In the genomic region with DNA sequence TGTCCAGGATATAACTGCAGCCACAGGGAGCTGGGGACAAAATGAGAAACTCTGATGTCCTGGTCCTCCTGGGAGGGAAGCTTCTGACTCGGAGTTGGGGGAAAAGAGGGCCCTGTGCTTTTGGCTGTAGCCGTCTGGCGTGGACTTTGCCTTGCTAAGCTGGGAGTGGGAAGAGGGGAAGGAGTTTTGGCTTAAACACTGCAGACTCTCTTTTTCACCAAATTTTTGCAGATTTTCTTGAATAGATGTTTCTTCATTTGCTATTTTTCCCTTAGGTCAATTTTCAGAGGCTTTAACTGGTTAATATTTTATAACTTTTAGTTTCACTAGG, we compare ENCODE assay signal across 17 cellular contexts. TPM values are rescaled to one million over a fixed set of nuclear protein-coding genes. Genes with fewer than 3 reads are reported as not detected.
A peak's percentile ranks its signal among the peaks of the same experiment; 100 is the strongest.
DNase-seq lines count a peak whose midpoint lies in the region; ATAC-seq and TF ChIP-seq lines count a peak whose summit lies in the region.
"Had no signal": no experiment of that assay in that cellular context is flagged by ENCODE, and none has a peak within 500 bp of the region (broad histone marks: within the 10 kb centered on the region; RNA-seq: fewer than 3 reads in every experiment).

No MANE protein-coding gene starts in this region.

- H3K9me3 Mint-ChIP-seq in activated naive CD8-positive, alpha-beta T cell treated with anti-CD3 and anti-CD28 coated beads, Interleukin-2, amount 10 ng/mL, durations not matched to agents 7 days and 5 days, result no peaks in the 10 kb centered on the region
- no peaks in the 10 kb centered on the region for H3K9me3 Mint-ChIP-seq in activated naive CD8-positive, alpha-beta T cell treated with anti-CD3 and anti-CD28 coated beads, Interleukin-2, amount 50 U/mL, for 24 hours
- H3K9me3 Mint-ChIP-seq in nephron progenitor cell, result peaks cover 38% of the 10 kb centered on the region

- no peaks in the 10 kb centered on the region for H3K27me3 Mint-ChIP-seq in activated naive CD8-positive, alpha-beta T cell treated with anti-CD3 and anti-CD28 coated beads, Interleukin-2, amount 10 ng/mL, durations not matched to agents 7 days and 5 days
- no peaks in the 10 kb centered on the region for H3K27me3 Mint-ChIP-seq in activated naive CD8-positive, alpha-beta T cell treated with anti-CD3 and anti-CD28 coated beads, Interleukin-2, amount 50 U/mL, for 24 hours
- H3K27me3 Mint-ChIP-seq in nephron progenitor cell (ENCODE audit: low read depth, poor library complexity), result peaks cover 4% of the 10 kb centered on the region

- POLR2A ChIA-PET in activated naive CD8-positive, alpha-beta T cell treated with anti-CD3 and anti-CD28 coated beads, Interleukin-2, amount 10 ng/mL, durations not matched to agents 7 days and 5 days (lab: Charles Lee), result interaction anchor here (3.9 kb wide), 1 partner anchor 29 kb away, joined by 18 read pairs; a partner anchor contains a TSS

- DNase-seq in activated naive CD8-positive, alpha-beta T cell treated with anti-CD3 and anti-CD28 coated beads, Interleukin-2, amount 10 ng/mL, durations not matched to agents 7 days and 5 days, result no peak
- DNase-seq in activated naive CD8-positive, alpha-beta T cell treated with anti-CD3 and anti-CD28 coated beads, Interleukin-2, amount 50 U/mL, for 24 hours, result no peak
- DNase-seq in left lobe of liver (ENCODE audit: low spot score) (no peak), nephron progenitor cell (no peak), DMS53 (lab: John Stamatoyannopoulos, UW) (no peak), AG20443 (ENCODE audit: low spot score) (no peak), NCI-H2107 treated with DMSO at 0.1 percent for 48 hours (lab: John Stamatoyannopoulos, UW; ENCODE audit: unreplicated experiment) (no peak)
- DNase-seq: 8988T, C1 segment of cervical spinal cord, GDM1, MG63, NCI-H1417, NCI-H1694 treated with DMSO at 0.1 percent for 48 hours, NCI-H2081 treated with DMSO at 0.1 percent for 48 hours, NCI-H446 treated with DMSO at 0.1 percent for 48 hours, NCI-H526 treated with DMSO at 0.1 percent for 48 hours, SHP77 had no signal

- TF ChIP-seq CTCF in nephron progenitor cell (IDR thresholded peaks at IDR 0.05), result no peak

- H3K4me3 Mint-ChIP-seq in activated naive CD8-positive, alpha-beta T cell treated with anti-CD3 and anti-CD28 coated beads, Interleukin-2, amount 10 ng/mL, durations not matched to agents 7 days and 5 days, result no peak overlapping the region
- no peak overlapping the region for H3K4me3 Mint-ChIP-seq in activated naive CD8-positive, alpha-beta T cell treated with anti-CD3 and anti-CD28 coated beads, Interleukin-2, amount 50 U/mL, for 24 hours
- H3K4me3 Mint-ChIP-seq in nephron progenitor cell, result peak overlapping the region; percentile 56

- H3K4me1 Mint-ChIP-seq in activated naive CD8-positive, alpha-beta T cell treated with anti-CD3 and anti-CD28 coated beads, Interleukin-2, amount 10 ng/mL, durations not matched to agents 7 days and 5 days, result no peaks in the 10 kb centered on the region
- H3K4me1 Mint-ChIP-seq in activated naive CD8-positive, alpha-beta T cell treated with anti-CD3 and anti-CD28 coated beads, Interleukin-2, amount 50 U/mL, for 24 hours, result no peaks in the 10 kb centered on the region
- peaks cover 22% of the 10 kb centered on the region for H3K4me1 Mint-ChIP-seq in nephron progenitor cell

- peaks cover 37% of the 10 kb centered on the region for H3K36me3 Mint-ChIP-seq in activated naive CD8-positive, alpha-beta T cell treated with anti-CD3 and anti-CD28 coated beads, Interleukin-2, amount 10 ng/mL, durations not matched to agents 7 days and 5 days
- H3K36me3 Mint-ChIP-seq in activated naive CD8-positive, alpha-beta T cell treated with anti-CD3 and anti-CD28 coated beads, Interleukin-2, amount 50 U/mL, for 24 hours (ENCODE audit: low read depth), result peaks cover 43% of the 10 kb centered on the region
- H3K36me3 Mint-ChIP-seq in nephron progenitor cell (ENCODE audit: low read depth), result peaks cover 81% of the 10 kb centered on the region

- H3K27ac Mint-ChIP-seq in activated naive CD8-positive, alpha-beta T cell treated with anti-CD3 and anti-CD28 coated beads, Interleukin-2, amount 10 ng/mL, durations not matched to agents 7 days and 5 days, result peak overlapping the region; percentile 26
- no peak overlapping the region for H3K27ac Mint-ChIP-seq in activated naive CD8-positive, alpha-beta T cell treated with anti-CD3 and anti-CD28 coated beads, Interleukin-2, amount 50 U/mL, for 24 hours
- peak overlapping the region; percentile 98 for H3K27ac Mint-ChIP-seq in nephron progenitor cell

- no peak for ATAC-seq in activated naive CD8-positive, alpha-beta T cell treated with anti-CD3 and anti-CD28 coated beads, Interleukin-2, amount 10 ng/mL, durations not matched to agents 7 days and 5 days (ENCODE audit: low read depth)
- ATAC-seq in activated naive CD8-positive, alpha-beta T cell treated with anti-CD3 and anti-CD28 coated beads, Interleukin-2, amount 50 U/mL, for 24 hours, result no peak
- peak; percentile 82 for ATAC-seq in left lobe of liver

RNA-seq across cellular contexts. Expression of a gene that starts 15.7 kb away (rescaled TPM):
- total RNA-seq in activated naive CD8-positive, alpha-beta T cell treated with anti-CD3 and anti-CD28 coated beads, Interleukin-2, amount 10 ng/mL, durations not matched to agents 7 days and 5 days, result 100 to 1,000 TPM in 1 of 2 experiments, 10 to 100 TPM in 1; 98.7 to 101 TPM
- 22.8 TPM for total RNA-seq in left lobe of liver

RNA-seq across cellular contexts. Expression of a gene that starts 29.3 kb away (rescaled TPM):
- total RNA-seq in activated naive CD8-positive, alpha-beta T cell treated with anti-CD3 and anti-CD28 coated beads, Interleukin-2, amount 10 ng/mL, durations not matched to agents 7 days and 5 days, result 10 to 100 TPM; 50.5 to 54.5 TPM
- 0.33 TPM for total RNA-seq in left lobe of liver

RNA-seq across cellular contexts. Expression of a gene that starts 29.8 kb away (rescaled TPM):
- total RNA-seq in activated naive CD8-positive, alpha-beta T cell treated with anti-CD3 and anti-CD28 coated beads, Interleukin-2, amount 10 ng/mL, durations not matched to agents 7 days and 5 days, result 10 to 100 TPM; 36.2 to 37.1 TPM
- 17.9 TPM for total RNA-seq in left lobe of liver

RNA-seq across cellular contexts. Expression of a gene that starts 52.3 kb away (rescaled TPM):
- total RNA-seq in activated naive CD8-positive, alpha-beta T cell treated with anti-CD3 and anti-CD28 coated beads, Interleukin-2, amount 10 ng/mL, durations not matched to agents 7 days and 5 days, result 100 to 1,000 TPM; 138 to 144 TPM
- total RNA-seq in left lobe of liver, result 89.5 TPM

Comparison
In these comparisons a context has a peak if more than half of its experiments do, and no peak if none do; other contexts are left out.
1. RNA of a gene that starts 29.3 kb away (total RNA-seq): 50.5 to 54.5 TPM in activated naive CD8-positive, alpha-beta T cell treated with anti-CD3 and anti-CD28 coated beads, Interleukin-2, amount 10 ng/mL, durations not matched to agents 7 days and 5 days; 0.33 TPM in left lobe of liver (single experiment); every median in the first group is over 10 times any median in the second.